ENCODE assay signal across 9 cellular contexts in genomic region chr11:128831781-128832497, GRCh38. TPM values are rescaled to one million over a fixed set of nuclear protein-coding genes. Genes with fewer than 3 reads are reported as not detected.
A peak's percentile ranks its signal among the peaks of the same experiment; 100 is the strongest.
DNase-seq lines count a peak whose midpoint lies in the region; ATAC-seq and TF ChIP-seq lines count a peak whose summit lies in the region.
"Had no signal": no experiment of that assay in that cellular context is flagged by ENCODE, and none has a peak within 500 bp of the region (broad histone marks: within the 10 kb centered on the region; RNA-seq: fewer than 3 reads in every experiment).

No MANE protein-coding gene starts in this region.

- H3K27me3 ChIP-seq in BLaER1 treated with 17β-estradiol and CSF1 and Interleukin-3, amounts not matched to agents 10 nM and 100 nM = no peaks in the 10 kb centered on the region
- H3K27me3 ChIP-seq in esophagus squamous epithelium = no peaks in the 10 kb centered on the region

- ATAC-seq in GM19351 (IDR thresholded peaks at IDR 0.05; ENCODE audit: unreplicated experiment) (peak; percentile 52), HG03095 (IDR thresholded peaks at IDR 0.05; ENCODE audit: unreplicated experiment) (peak; percentile 46), omental fat pad (ENCODE audit: low FRiP score) (no peak), GM19324 (IDR thresholded peaks at IDR 0.05; ENCODE audit: low FRiP score, unreplicated experiment) (no peak)
- ATAC-seq in activated T-helper 17 cell treated with anti-CD3 and anti-CD28 coated beads, Interleukin-2, amount 50 U/mL, for 72 hours (replicated peaks) = no peak

- H4K20me1 ChIP-seq in BLaER1 treated with 17β-estradiol and CSF1 and Interleukin-3, amounts not matched to agents 10 nM and 100 nM = no peaks in the 10 kb centered on the region

- TF ChIP-seq POLR2A in esophagus squamous epithelium (IDR thresholded peaks at IDR 0.05) = no peak

- H3K4me3 ChIP-seq in BLaER1 treated with 17β-estradiol and CSF1 and Interleukin-3, amounts not matched to agents 10 nM and 100 nM = 0 out of 20 replicates have a peak overlapping the region, but pooled peaks of 1 of the 10 experiments have one; percentile 10
- no peak overlapping the region for H3K4me3 ChIP-seq in esophagus squamous epithelium

- H3K4me1 Mint-ChIP-seq in activated T-helper 17 cell treated with anti-CD3 and anti-CD28 coated beads, Interleukin-2, amount 50 U/mL, for 72 hours = peaks cover 11% of the 10 kb centered on the region

- H3K36me3 Mint-ChIP-seq in activated T-helper 17 cell treated with anti-CD3 and anti-CD28 coated beads, Interleukin-2, amount 50 U/mL, for 72 hours (ENCODE audit: low read depth) = no peaks in the 10 kb centered on the region

- DNase-seq in esophagus squamous epithelium (lab: John Stamatoyannopoulos, UW) (no peak), omental fat pad (ENCODE audit: low spot score) (no peak), GM19240 (ENCODE audit: insufficient read length, low spot score) (no peak)

- no peaks in the 10 kb centered on the region for H3K36me3 ChIP-seq in BLaER1 treated with 17β-estradiol and CSF1 and Interleukin-3, amounts not matched to agents 10 nM and 100 nM
- no peaks in the 10 kb centered on the region for H3K36me3 ChIP-seq in esophagus squamous epithelium

- peak overlapping the region in 7 of 11 experiments; percentile 4 to 54 (median 37); a peak in 7 of 22 replicates for H3K9ac ChIP-seq in BLaER1 treated with 17β-estradiol and CSF1 and Interleukin-3, amounts not matched to agents 10 nM and 100 nM

- peak overlapping the region; percentile 86 for H3K27ac Mint-ChIP-seq in activated T-helper 17 cell treated with anti-CD3 and anti-CD28 coated beads, Interleukin-2, amount 50 U/mL, for 72 hours

- intact Hi-C loops in esophagus squamous epithelium (cut with DNase I) = no loop called here

- H3K4me3 Mint-ChIP-seq in activated T-helper 17 cell treated with anti-CD3 and anti-CD28 coated beads, Interleukin-2, amount 50 U/mL, for 72 hours = peak overlapping the region; percentile 38

- H3K4me2 ChIP-seq in BLaER1 treated with 17β-estradiol and CSF1 and Interleukin-3, amounts not matched to agents 10 nM and 100 nM = peak overlapping the region; percentile 22 to 87 (median 62); a peak in 21 of 22 replicates

- WGBS in esophagus squamous epithelium, 2 donors = 45 to 52% methylated on average over 6 of the region's 6 CpGs

- TF ChIP-seq CTCF in esophagus squamous epithelium (IDR thresholded peaks at IDR 0.05) = no peak
- no peak for TF ChIP-seq CTCF in omental fat pad (IDR thresholded peaks at IDR 0.05)

- no peaks in the 10 kb centered on the region for H3K9me3 Mint-ChIP-seq in activated T-helper 17 cell treated with anti-CD3 and anti-CD28 coated beads, Interleukin-2, amount 50 U/mL, for 72 hours

- no peaks in the 10 kb centered on the region for H3K9me3 ChIP-seq in BLaER1 treated with 17β-estradiol and CSF1 and Interleukin-3, amounts not matched to agents 10 nM and 100 nM (replicated peaks in 1 of 11)
- no peaks in the 10 kb centered on the region for H3K9me3 ChIP-seq in esophagus squamous epithelium

- H3K27ac ChIP-seq in BLaER1 treated with 17β-estradiol and CSF1 and Interleukin-3, amounts not matched to agents 10 nM and 100 nM = peak overlapping the region in 4 of 11 experiments; percentile 7 to 39 (median 12); a peak in 3 of 22 replicates
- no peak overlapping the region for H3K27ac ChIP-seq in esophagus squamous epithelium

- H3K4me1 ChIP-seq in BLaER1 treated with 17β-estradiol and CSF1 and Interleukin-3, amounts not matched to agents 10 nM and 100 nM = peaks cover 47 to 70% (median 62%) of the 10 kb centered on the region in 10 experiments
- H3K4me1 ChIP-seq in esophagus squamous epithelium = peaks cover 0 to 18% (median 0%) of the 10 kb centered on the region in 3 donors

- H3K27me3 Mint-ChIP-seq in activated T-helper 17 cell treated with anti-CD3 and anti-CD28 coated beads, Interleukin-2, amount 50 U/mL, for 72 hours = no peaks in the 10 kb centered on the region

RNA-seq across cellular contexts. Expression of gene KCNJ1, which starts 35.2 kb away (rescaled TPM):
- total RNA-seq in activated T-helper 17 cell treated with anti-CD3 and anti-CD28 coated beads, Interleukin-2, amount 50 U/mL, for 72 hours = not detected
- total RNA-seq in esophagus squamous epithelium (1 to 10 TPM in 1 of 4 donors, under 1 TPM in 1, not detected in 2; under 0.01 to 1.3 TPM), omental fat pad (under 1 TPM in 1 of 4 donors, not detected in 3; 0.96 TPM)
- total RNA-seq: mesenteric fat pad had no signal

RNA-seq across cellular contexts. Expression of gene KCNJ5, which starts 59.2 kb away (rescaled TPM):
- total RNA-seq in activated T-helper 17 cell treated with anti-CD3 and anti-CD28 coated beads, Interleukin-2, amount 50 U/mL, for 72 hours = not detected
- total RNA-seq in esophagus squamous epithelium = 1 to 10 TPM in 1 of 4 donors, under 1 TPM in 1, not detected in 2; 0.47 to 1.9 TPM
- 10 to 100 TPM in 1 of 4 donors, 1 to 10 TPM in 3; 1.5 to 12.1 (median 3.0) TPM for total RNA-seq in omental fat pad

Comparison
In these comparisons a context has a peak if more than half of its experiments do, and no peak if none do; other contexts are left out.
1. ATAC-seq: peak in GM19351 (single experiment) and HG03095 (single experiment); none in activated T-helper 17 cell treated with anti-CD3 and anti-CD28 coated beads, Interleukin-2, amount 50 U/mL, for 72 hours (single experiment), omental fat pad (single experiment) and GM19324 (single experiment).